Comparison of ENCODE assay signal across 8 cellular contexts in genomic region chr2:65129276-65129612, GRCh38. TPM values are rescaled to one million over a fixed set of nuclear protein-coding genes. Genes with fewer than 3 reads are reported as not detected.
DNase-seq lines count a peak whose midpoint lies in the region; ATAC-seq and TF ChIP-seq lines count a peak whose summit lies in the region.

No MANE protein-coding gene starts in this region.

- H3K9me3 Mint-ChIP-seq in activated T-helper 17 cell treated with anti-CD3 and anti-CD28 coated beads, Interleukin-2, amount 50 U/mL, for 72 hours: no peaks in the 10 kb centered on the region

- H3K4me3 ChIP-seq in heart left ventricle (peak overlapping the region; percentile 76 to 94 (median 80)), iPS DF 6.9 (ENCODE audit: low read length) (peak overlapping the region; percentile 83)

- no peaks in the 10 kb centered on the region for H3K9me3 ChIP-seq in heart left ventricle
- no peaks in the 10 kb centered on the region for H3K9me3 ChIP-seq in iPS DF 6.9 (ENCODE audit: control insufficient read depth, insufficient read depth, low read length)

- no peaks in the 10 kb centered on the region for H3K27me3 ChIP-seq in heart left ventricle
- H3K27me3 ChIP-seq in iPS DF 6.9 (ENCODE audit: control insufficient read depth, insufficient read depth, low read length): no peaks in the 10 kb centered on the region

- no peaks in the 10 kb centered on the region for H3K36me3 ChIP-seq in heart left ventricle
- no peaks in the 10 kb centered on the region for H3K36me3 ChIP-seq in iPS DF 6.9 (ENCODE audit: control insufficient read depth, insufficient read depth, low read length)

- H3K4me3 Mint-ChIP-seq in activated T-helper 17 cell treated with anti-CD3 and anti-CD28 coated beads, Interleukin-2, amount 50 U/mL, for 72 hours: peak overlapping the region; percentile 91

- 0% methylated on average over 7 to 9 of the region's 9 CpGs for WGBS in heart left ventricle, 4 donors
- WGBS in iPS DF 6.9 (ENCODE audit: insufficient coverage, insufficient read length): no CpG with 5 or more reads among the region's 9 CpGs

- POLR2A ChIA-PET in HEK293T (lab: Yijun Ruan, JAX): interaction anchor here (0.6 to 1.9 kb wide), 2 partner anchors 32 to 73 kb away, joined by 3 to 13 read pairs; partner anchors contain the start of gene CEP68

- H3K27ac ChIP-seq in heart left ventricle (peak overlapping the region; percentile 87 to 98 (median 96)), iPS DF 6.9 (ENCODE audit: low read length) (no peak overlapping the region)

- CTCF ChIA-PET in HEK293T (lab: Yijun Ruan, JAX): no interaction called here

- TF ChIP-seq POLR2A in heart left ventricle (IDR thresholded peaks at IDR 0.05): no peak

- H3K36me3 Mint-ChIP-seq in activated T-helper 17 cell treated with anti-CD3 and anti-CD28 coated beads, Interleukin-2, amount 50 U/mL, for 72 hours (ENCODE audit: low read depth): peaks cover 41% of the 10 kb centered on the region

- DNase-seq in heart left ventricle (no peak), left ventricle myocardium superior (no peak), iPS DF 6.9 (ENCODE audit: low read depth, low spot score) (no peak), HEK293T (ENCODE audit: extremely low spot score) (no peak)
- DNase-seq in stimulated activated CD8-positive, alpha-beta memory T cell treated with anti-CD3 and anti-CD28 coated beads, Interleukin-12 subunit alpha, Interleukin-12 subunit beta, amount 100 ng/mL, for 1 hour (ENCODE audit: low read depth): peak; percentile 0

- ATAC-seq in heart left ventricle (peak in 1 of 4 donors; percentile 0), left ventricle myocardium superior (no peak), HG03039 (IDR thresholded peaks at IDR 0.05; ENCODE audit: unreplicated experiment) (no peak), GM21576 (IDR thresholded peaks at IDR 0.05; ENCODE audit: unreplicated experiment) (no peak)
- ATAC-seq in activated T-helper 17 cell treated with anti-CD3 and anti-CD28 coated beads, Interleukin-2, amount 50 U/mL, for 72 hours (replicated peaks): no peak

- TF ChIP-seq CTCF in heart left ventricle (IDR thresholded peaks at IDR 0.05): no peak

- H3K4me1 ChIP-seq in heart left ventricle: peaks cover 11 to 66% (median 48%) of the 10 kb centered on the region in 12 donors
- 0 out of 2 replicates have a peak, but pooled peaks cover 1% of the 10 kb centered on the region for H3K4me1 ChIP-seq in iPS DF 6.9 (ENCODE audit: control insufficient read depth, insufficient read depth, low read length)

- peaks cover 9% of the 10 kb centered on the region for H3K4me1 Mint-ChIP-seq in activated T-helper 17 cell treated with anti-CD3 and anti-CD28 coated beads, Interleukin-2, amount 50 U/mL, for 72 hours

- intact Hi-C loops in heart left ventricle (cut with DNase I) (loop anchor here in 4 of 10 donors (5.0 kb wide), 4 partner anchors 37 to 62 kb away; no protein-coding TSS in a partner anchor), left ventricle myocardium superior (cut with micrococcal nuclease) (loop anchor here (5.0 kb wide), 1 partner anchor 57 kb away; no protein-coding TSS in a partner anchor)

- no peaks in the 10 kb centered on the region for H3K27me3 Mint-ChIP-seq in activated T-helper 17 cell treated with anti-CD3 and anti-CD28 coated beads, Interleukin-2, amount 50 U/mL, for 72 hours

- H3K27ac Mint-ChIP-seq in activated T-helper 17 cell treated with anti-CD3 and anti-CD28 coated beads, Interleukin-2, amount 50 U/mL, for 72 hours: peak overlapping the region; percentile 98

TF ChIP-seq in HEK293T, 16 proteins besides CTCF, POLR2A, EP300 and RAD21:
- TF ChIP-seq BHLHE40 (IDR thresholded peaks at IDR 0.05; ENCODE audit: borderline replicate concordance): no peak
- no peak for TF ChIP-seq SUZ12 (IDR thresholded peaks at IDR 0.05)
- TF ChIP-seq NFRKB (IDR thresholded peaks at IDR 0.05): no peak
- TF ChIP-seq SP1 (IDR thresholded peaks at IDR 0.05): no peak
- no peak for TF ChIP-seq FOXA1 (IDR thresholded peaks at IDR 0.05)
- no peak for TF ChIP-seq ARNT (IDR thresholded peaks at IDR 0.05)
- no peak for TF ChIP-seq ZNF384 (IDR thresholded peaks at IDR 0.05)
- no peak for TF ChIP-seq CTBP1 (IDR thresholded peaks at IDR 0.05; ENCODE audit: borderline replicate concordance)
- TF ChIP-seq PKNOX1 (IDR thresholded peaks at IDR 0.05): no peak
- TF ChIP-seq L3MBTL2 (conservative IDR thresholded peaks at IDR 0.05): no peak
- TF ChIP-seq LEF1 (IDR thresholded peaks at IDR 0.05; ENCODE audit: borderline replicate concordance): no peak
- TF ChIP-seq FOXK2 (IDR thresholded peaks at IDR 0.05): no peak

RNA-seq across cellular contexts. Expression of gene RAB1A, which starts 0.7 kb away (rescaled TPM):
- total RNA-seq in heart left ventricle (100 to 1,000 TPM in 6 of 9 donors, 10 to 100 TPM in 3; 49.0 to 137 (median 118) TPM), left ventricle myocardium superior (121 TPM)
- polyA plus RNA-seq in heart left ventricle: 100 to 1,000 TPM in 1 of 2 donors, 10 to 100 TPM in 1; 87.7 to 164 TPM
- total RNA-seq in activated T-helper 17 cell treated with anti-CD3 and anti-CD28 coated beads, Interleukin-2, amount 50 U/mL, for 72 hours: 10 to 100 TPM; 72.1 to 87.1 TPM
